Comparison of ENCODE assay signal across 23 cellular contexts in the genomic region with DNA sequence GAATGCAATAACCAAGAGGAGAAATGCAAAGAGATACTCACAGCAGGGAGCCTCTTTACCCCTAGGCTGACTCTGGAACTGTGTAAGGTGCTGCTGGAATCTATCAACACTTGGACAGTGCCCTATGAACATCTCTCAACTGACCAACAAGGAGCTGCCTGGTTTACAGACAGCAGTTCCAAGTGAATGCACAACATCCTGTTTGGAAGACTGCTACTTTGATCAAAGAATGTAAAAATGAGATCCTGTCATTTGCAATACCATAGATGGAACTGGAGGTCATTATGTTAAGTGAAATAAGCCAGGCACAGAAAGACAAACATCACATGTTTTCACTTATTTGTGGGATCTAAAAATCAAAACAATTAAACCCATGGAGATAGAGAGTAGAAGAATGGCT.
"Had no signal": no experiment of that assay in that cellular context is flagged by ENCODE, and none has a peak within 500 bp of the region (broad histone marks: within the 10 kb centered on the region; RNA-seq: fewer than 3 reads in every experiment).

No MANE protein-coding gene starts in this region.

- H3K27ac Mint-ChIP-seq: activated CD4-positive, alpha-beta T cell treated with anti-CD3 and anti-CD28 coated beads, Interleukin-2, amount 10 ng/mL, durations not matched to agents 24 days and 14 days; activated CD8-positive, alpha-beta T cell treated with anti-CD3 and anti-CD28 coated beads, Interleukin-2, amount 10 ng/mL, durations not matched to agents 7 days and 5 days; activated naive CD4-positive, alpha-beta T cell treated with anti-CD3 and anti-CD28 coated beads, Interleukin-2, amount 50 U/mL, for 72 hours; natural killer cell; WTC11 had no signal

- H3K4me1 Mint-ChIP-seq: activated CD4-positive, alpha-beta T cell treated with anti-CD3 and anti-CD28 coated beads, Interleukin-2, amount 10 ng/mL, durations not matched to agents 24 days and 14 days; natural killer cell; WTC11 had no signal

- H3K4me1 ChIP-seq: body of pancreas, transverse colon had no signal

- H3K27me3 ChIP-seq: body of pancreas, transverse colon had no signal

- H3K36me3 Mint-ChIP-seq: activated naive CD4-positive, alpha-beta T cell treated with anti-CD3 and anti-CD28 coated beads, Interleukin-2, amount 50 U/mL, for 72 hours; natural killer cell; WTC11 had no signal

- H3K27ac ChIP-seq: body of pancreas, transverse colon had no signal

- DNase-seq: activated CD4-positive, alpha-beta T cell treated with anti-CD3 and anti-CD28 coated beads, Interleukin-2, amount 10 ng/mL, durations not matched to agents 24 days and 14 days; activated CD8-positive, alpha-beta memory T cell treated with anti-CD3 and anti-CD28 coated beads, Interleukin-2, amount 50 U/mL, for 4 hours; activated CD8-positive, alpha-beta T cell treated with anti-CD3 and anti-CD28 coated beads, Interleukin-2, amount 10 ng/mL, durations not matched to agents 7 days and 5 days; activated gamma-delta T cell; activated T-cell treated with anti-CD3 and anti-CD28 coated beads, Interleukin-2, amount 50 U/mL, for 48 hours; amygdala; body of pancreas; caudate nucleus; cortex of kidney; effector CD8-positive, alpha-beta T cell; hippocampal formation; mesendoderm; natural killer cell; posterior cingulate gyrus; right cardiac atrium; small intestine; stimulated activated CD4-positive, alpha-beta T cell treated with anti-CD3 and anti-CD28 coated beads, Interleukin-4, amount 100 ng/mL, for 24 hours; stimulated activated naive CD4-positive, alpha-beta T cell treated with Interleukin-2 at 50 U/mL for 16 hours; substantia nigra; T-helper 2 cell; transverse colon had no signal

- H3K9me3 ChIP-seq: body of pancreas, transverse colon had no signal

- H3K4me3 ChIP-seq: body of pancreas, transverse colon had no signal

- ATAC-seq: activated CD8-positive, alpha-beta T cell treated with anti-CD3 and anti-CD28 coated beads, Interleukin-2, amount 10 ng/mL, durations not matched to agents 7 days and 5 days; activated naive CD4-positive, alpha-beta T cell treated with anti-CD3 and anti-CD28 coated beads, Interleukin-2, amount 50 U/mL, for 72 hours; body of pancreas; natural killer cell; WTC11 had no signal

- H3K9me3 Mint-ChIP-seq: activated CD4-positive, alpha-beta T cell treated with anti-CD3 and anti-CD28 coated beads, Interleukin-2, amount 10 ng/mL, durations not matched to agents 24 days and 14 days; activated naive CD4-positive, alpha-beta T cell treated with anti-CD3 and anti-CD28 coated beads, Interleukin-2, amount 50 U/mL, for 72 hours had no signal

- H3K36me3 ChIP-seq: transverse colon had no signal

- H3K4me3 Mint-ChIP-seq: activated CD4-positive, alpha-beta T cell treated with anti-CD3 and anti-CD28 coated beads, Interleukin-2, amount 10 ng/mL, durations not matched to agents 24 days and 14 days; activated CD8-positive, alpha-beta T cell treated with anti-CD3 and anti-CD28 coated beads, Interleukin-2, amount 10 ng/mL, durations not matched to agents 7 days and 5 days; natural killer cell; WTC11 had no signal
